Comparison of ENCODE assay signal across 8 cellular contexts in genomic region chr9:105447814-105448812, GRCh38. TPM values are rescaled to one million over a fixed set of nuclear protein-coding genes. Genes with fewer than 3 reads are reported as not detected.
DNase-seq lines count a peak whose midpoint lies in the region; ATAC-seq and TF ChIP-seq lines count a peak whose summit lies in the region.

FSD1L (plus strand) TSS chr9:105448034; CDS start chr9:105448221, 187 bp downstream.

- H3K9me3 ChIP-seq in Karpas-422 (ENCODE audit: low read length), result no peaks in the 10 kb centered on the region

- H3K36me3 ChIP-seq in GM23338 (ENCODE audit: insufficient read depth) (no peaks in the 10 kb centered on the region), Karpas-422 (ENCODE audit: insufficient read depth, low read length) (no peaks in the 10 kb centered on the region)

- DNase-seq in ELF-1 (ENCODE audit: low read depth, low spot score), result peak; percentile 96
- DNase-seq in GM23338 (ENCODE audit: low spot score), result peak; percentile 95
- DNase-seq in Karpas-422, result peak; percentile 86
- peak; percentile 92 for DNase-seq in RPMI7951 (ENCODE audit: low read depth)
- peak; percentile 96 for DNase-seq in fibroblast of pulmonary artery (ENCODE audit: low read depth)
- peak; percentile 93 for DNase-seq in natural killer cell treated with Interleukin-12 subunit alpha and Interleukin-12 subunit beta and Interleukin-15 and Interleukin-18, amount 100 ng/mL, for 72 hours (ENCODE audit: low spot score)
- peak; percentile 88 for DNase-seq in stimulated activated naive CD8-positive, alpha-beta T cell treated with anti-CD3 and anti-CD28 coated beads, Interleukin-15, Interleukin-2, amounts not matched to agents 100 U/mL and 50 U/mL, for 24 hours

- H3K27me3 ChIP-seq in GM23338 (ENCODE audit: insufficient read depth) (no peaks in the 10 kb centered on the region), Karpas-422 (ENCODE audit: low read length) (no peaks in the 10 kb centered on the region)

- TF ChIP-seq CTCF in GM23338 (conservative IDR thresholded peaks at IDR 0.05; ENCODE audit: low read depth in 2 of 2), result peak; percentile 22 to 51; a peak in 3 of 4 replicates
- peak; percentile 58 for TF ChIP-seq CTCF in fibroblast of pulmonary artery (IDR thresholded peaks at IDR 0.05; ENCODE audit: low read length, missing control alignments)

- peak within 1 kb of the TSS; percentile 99 for H2AFZ ChIP-seq in GM23338
- peak within 1 kb of the TSS; percentile 100 for H2AFZ ChIP-seq in Karpas-422 (ENCODE audit: low read length)

- H3K4me2 ChIP-seq in GM23338 (peak within 1 kb of the TSS; percentile 81), Karpas-422 (ENCODE audit: low read depth, low read length, poor library complexity, severe bottlenecking) (peak within 1 kb of the TSS; percentile 74)

- H3K9me3 Mint-ChIP-seq in GM23338, result peaks cover 3% of the 10 kb centered on the region; the same call in 1 of the 3 replicates
- no peaks in the 10 kb centered on the region for H3K9me3 Mint-ChIP-seq in activated T-helper 17 cell treated with anti-CD3 and anti-CD28 coated beads, Interleukin-2, amount 50 U/mL, for 72 hours
- no peaks in the 10 kb centered on the region for H3K9me3 Mint-ChIP-seq in natural killer cell treated with Interleukin-12 subunit alpha and Interleukin-12 subunit beta and Interleukin-15 and Interleukin-18, amount 100 ng/mL, for 72 hours

- H3K4me1 ChIP-seq in GM23338 (ENCODE audit: insufficient read depth), result peaks cover 11% of the 10 kb centered on the region
- H3K4me1 ChIP-seq in Karpas-422 (ENCODE audit: low read length), result peaks cover 10% of the 10 kb centered on the region

- H3K27ac ChIP-seq in GM23338 (ENCODE audit: low read depth) (no peak within 1 kb of the TSS), Karpas-422 (ENCODE audit: low read length) (no peak within 1 kb of the TSS)

- H3K27ac Mint-ChIP-seq in GM23338, result peak within 1 kb of the TSS; percentile 45; the same call in 1 of the 2 replicates
- peak within 1 kb of the TSS; percentile 66 for H3K27ac Mint-ChIP-seq in activated T-helper 17 cell treated with anti-CD3 and anti-CD28 coated beads, Interleukin-2, amount 50 U/mL, for 72 hours
- H3K27ac Mint-ChIP-seq in natural killer cell treated with Interleukin-12 subunit alpha and Interleukin-12 subunit beta and Interleukin-15 and Interleukin-18, amount 100 ng/mL, for 72 hours, result peak within 1 kb of the TSS in 1 of 2 donors; percentile 77

- peak within 1 kb of the TSS; percentile 87 for H3K4me3 Mint-ChIP-seq in GM23338
- H3K4me3 Mint-ChIP-seq in activated T-helper 17 cell treated with anti-CD3 and anti-CD28 coated beads, Interleukin-2, amount 50 U/mL, for 72 hours, result peak within 1 kb of the TSS; percentile 87
- peak within 1 kb of the TSS; percentile 87 for H3K4me3 Mint-ChIP-seq in natural killer cell treated with Interleukin-12 subunit alpha and Interleukin-12 subunit beta and Interleukin-15 and Interleukin-18, amount 100 ng/mL, for 72 hours

- H3K9me2 ChIP-seq in GM23338 (ENCODE audit: insufficient read depth) (no peaks in the 10 kb centered on the region), Karpas-422 (replicated peaks; ENCODE audit: insufficient read depth, low read length) (no peaks in the 10 kb centered on the region)

- H3K79me2 ChIP-seq in GM23338 (replicated peaks; ENCODE audit: insufficient read depth) (peaks cover 39% of the 10 kb centered on the region), Karpas-422 (ENCODE audit: low read length) (no peaks in the 10 kb centered on the region)

- peak within 1 kb of the TSS; percentile 95 for H3K4me3 ChIP-seq in GM23338
- H3K4me3 ChIP-seq in Karpas-422 (ENCODE audit: low read length), result peak within 1 kb of the TSS; percentile 79
- peak within 1 kb of the TSS; percentile 86 for H3K4me3 ChIP-seq in fibroblast of pulmonary artery (replicated peaks; ENCODE audit: low read depth, low read length)

- peak; percentile 90 for ATAC-seq in GM23338
- ATAC-seq in activated T-helper 17 cell treated with anti-CD3 and anti-CD28 coated beads, Interleukin-2, amount 50 U/mL, for 72 hours (replicated peaks), result peak; percentile 96
- peak; percentile 96 to 97 for ATAC-seq in natural killer cell treated with Interleukin-12 subunit alpha and Interleukin-12 subunit beta and Interleukin-15 and Interleukin-18, amount 100 ng/mL, for 72 hours
- ATAC-seq in stimulated activated naive CD8-positive, alpha-beta T cell treated with anti-CD3 and anti-CD28 coated beads, Interleukin-15, Interleukin-2, amounts not matched to agents 100 U/mL and 50 U/mL, for 24 hours, result peak; percentile 95

- H3K4me1 Mint-ChIP-seq in GM23338, result peaks cover 27% of the 10 kb centered on the region
- H3K4me1 Mint-ChIP-seq in activated T-helper 17 cell treated with anti-CD3 and anti-CD28 coated beads, Interleukin-2, amount 50 U/mL, for 72 hours, result no peaks in the 10 kb centered on the region
- H3K4me1 Mint-ChIP-seq in natural killer cell treated with Interleukin-12 subunit alpha and Interleukin-12 subunit beta and Interleukin-15 and Interleukin-18, amount 100 ng/mL, for 72 hours (ENCODE audit: low read depth in 2 of 2), result peaks cover 17 to 19% of the 10 kb centered on the region in 2 donors

- peaks cover 3% of the 10 kb centered on the region for H3K27me3 Mint-ChIP-seq in GM23338 (ENCODE audit: insufficient read depth, low read depth, poor library complexity)
- no peaks in the 10 kb centered on the region for H3K27me3 Mint-ChIP-seq in activated T-helper 17 cell treated with anti-CD3 and anti-CD28 coated beads, Interleukin-2, amount 50 U/mL, for 72 hours
- H3K27me3 Mint-ChIP-seq in natural killer cell treated with Interleukin-12 subunit alpha and Interleukin-12 subunit beta and Interleukin-15 and Interleukin-18, amount 100 ng/mL, for 72 hours, result peaks cover 0 to 2% of the 10 kb centered on the region in 2 donors

- no peaks in the 10 kb centered on the region for H3K36me3 Mint-ChIP-seq in GM23338 (ENCODE audit: low read depth)
- H3K36me3 Mint-ChIP-seq in activated T-helper 17 cell treated with anti-CD3 and anti-CD28 coated beads, Interleukin-2, amount 50 U/mL, for 72 hours (ENCODE audit: low read depth), result no peaks in the 10 kb centered on the region
- no peaks in the 10 kb centered on the region for H3K36me3 Mint-ChIP-seq in natural killer cell treated with Interleukin-12 subunit alpha and Interleukin-12 subunit beta and Interleukin-15 and Interleukin-18, amount 100 ng/mL, for 72 hours

- H3F3A ChIP-seq in GM23338 (replicated peaks; ENCODE audit: low read depth), result no peaks in the 10 kb centered on the region; the same call in 1 of the 2 replicates

- H3K9ac ChIP-seq in Karpas-422 (ENCODE audit: low read length), result peak within 1 kb of the TSS; percentile 75

- H4K20me1 ChIP-seq in GM23338 (replicated peaks; ENCODE audit: insufficient read depth) (0 out of 2 replicates have a peak, but pooled peaks cover 3% of the 10 kb centered on the region), Karpas-422 (ENCODE audit: insufficient read depth, low read depth, low read length) (no peaks in the 10 kb centered on the region)

TF ChIP-seq in GM23338, 12 proteins besides CTCF, POLR2A, EP300 and RAD21:
- TF ChIP-seq, protein P1, sequence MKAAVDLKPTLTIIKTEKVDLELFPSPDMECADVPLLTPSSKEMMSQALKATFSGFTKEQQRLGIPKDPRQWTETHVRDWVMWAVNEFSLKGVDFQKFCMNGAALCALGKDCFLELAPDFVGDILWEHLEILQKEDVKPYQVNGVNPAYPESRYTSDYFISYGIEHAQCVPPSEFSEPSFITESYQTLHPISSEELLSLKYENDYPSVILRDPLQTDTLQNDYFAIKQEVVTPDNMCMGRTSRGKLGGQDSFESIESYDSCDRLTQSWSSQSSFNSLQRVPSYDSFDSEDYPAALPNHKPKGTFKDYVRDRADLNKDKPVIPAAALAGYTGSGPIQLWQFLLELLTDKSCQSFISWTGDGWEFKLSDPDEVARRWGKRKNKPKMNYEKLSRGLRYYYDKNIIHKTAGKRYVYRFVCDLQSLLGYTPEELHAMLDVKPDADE (IDR thresholded peaks at IDR 0.05), result no peak
- TF ChIP-seq POLR2AphosphoS5 (IDR thresholded peaks at IDR 0.05; ENCODE audit: low read depth), result peak; percentile 74; the same call in 1 of the 2 replicates

RNA-seq across cellular contexts. Expression of gene FSD1L, which starts in this region (rescaled TPM):
- 7.1 and 10.9 TPM in 2 replicates for total RNA-seq in GM23338 (2014; rRNA removed; shearing (Covaris generic))
- polyA plus RNA-seq in GM23338 (2016; fragmentation: Nextera tagmentation; extraction: Ambion mirVana), result 4.0 and 5.2 TPM in 2 replicates
- 1.1 and 1.6 TPM in 2 replicates for total RNA-seq in Karpas-422 (2014; rRNA removed; shearing (Covaris generic); ENCODE audit: low replicate concordance)
- total RNA-seq in RPMI7951 (2014; rRNA removed; shearing (Covaris generic)), result 6.0 and 7.2 TPM in 2 replicates
- total RNA-seq in activated T-helper 17 cell treated with anti-CD3 and anti-CD28 coated beads, Interleukin-2, amount 50 U/mL, for 72 hours, result 1 to 10 TPM; 3.4 to 4.6 TPM
- 1 to 10 TPM; 2.3 to 3.9 TPM for total RNA-seq in natural killer cell treated with Interleukin-12 subunit alpha and Interleukin-12 subunit beta and Interleukin-15 and Interleukin-18, amount 100 ng/mL, for 72 hours
